ENCODE assay signal across 29 cellular contexts in the genomic region with DNA sequence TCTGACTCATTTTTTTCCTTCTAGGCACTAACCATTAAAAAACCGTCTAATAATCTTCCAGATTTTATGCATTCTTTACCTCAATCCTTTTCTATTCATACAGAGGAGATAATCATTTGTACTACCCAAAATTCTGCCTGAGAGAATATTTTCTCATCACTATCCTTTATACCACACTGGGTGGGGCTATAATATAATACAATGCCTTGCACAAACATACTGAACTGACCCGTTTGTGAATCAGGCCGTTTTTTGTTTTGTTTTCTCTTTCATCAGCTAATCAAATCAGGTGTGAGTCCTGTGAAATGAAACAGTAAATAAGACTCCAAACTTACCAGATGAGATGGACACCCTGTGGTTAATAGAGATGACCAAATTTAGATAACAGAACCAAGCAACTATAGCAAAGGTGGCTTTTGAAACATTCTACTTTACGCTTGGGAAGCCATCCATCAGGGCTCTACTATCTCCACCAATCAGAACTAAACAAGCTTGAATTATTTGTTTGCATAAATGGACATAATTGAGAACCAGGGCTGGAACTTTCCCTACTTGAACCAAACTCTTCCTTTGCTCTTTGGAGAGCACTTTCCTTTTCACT.
DNase-seq lines count a peak whose midpoint lies in the region; ATAC-seq, FAIRE-seq and TF ChIP-seq lines count a peak whose summit lies in the region.
"Had no signal": no experiment of that assay in that cellular context is flagged by ENCODE, and none has a peak within 500 bp of the region (broad histone marks: within the 10 kb centered on the region; RNA-seq: fewer than 3 reads in every experiment).

No MANE protein-coding gene starts in this region.

- H3K4me3 ChIP-seq in breast epithelium, result no peak overlapping the region
- no peak overlapping the region for H3K4me3 ChIP-seq in small intestine (ENCODE audit: low read depth in 1 of 2, low read length in 2 of 2)
- no peak overlapping the region for H3K4me3 ChIP-seq in A673 (ENCODE audit: low read depth, low read length, poor library complexity, severe bottlenecking)
- H3K4me3 ChIP-seq: cardiac muscle cell, gastroesophageal sphincter, psoas muscle, SJSA1 had no signal

- H3K9me3 Mint-ChIP-seq in MCF 10A (ENCODE audit: unreplicated experiment), result no peaks in the 10 kb centered on the region
- H3K9me3 Mint-ChIP-seq in mesothelial cell of epicardium, result no peaks in the 10 kb centered on the region
- H3K9me3 Mint-ChIP-seq: activated naive CD4-positive, alpha-beta T cell treated with anti-CD3 and anti-CD28 coated beads, Interleukin-2, amount 50 U/mL, for 24 hours; endodermal cell had no signal

- no peak for TF ChIP-seq POLR2A in breast epithelium (IDR thresholded peaks at IDR 0.05)

- H3K36me3 ChIP-seq in breast epithelium (peaks cover 4% of the 10 kb centered on the region), small intestine (ENCODE audit: control insufficient read depth in 2 of 2, insufficient read depth in 2 of 2, low read length in 2 of 2) (no peaks in the 10 kb centered on the region), A673 (ENCODE audit: insufficient read depth, low read length, poor library complexity, severe bottlenecking) (no peaks in the 10 kb centered on the region)
- H3K36me3 ChIP-seq: cardiac muscle cell, gastroesophageal sphincter, neutrophil, SJSA1 had no signal

- POLR2A ChIA-PET in MCF 10A (lab: Yijun Ruan, JAX), result no interaction called here
- POLR2A ChIA-PET in A673 (lab: Charles Lee; ENCODE audit: low non-redundant PET), result no interaction called here

- intact Hi-C loops in MCF 10A (cut with micrococcal nuclease) (loop anchor here (1.0 to 10.0 kb wide), 5 partner anchors 194 to 1011 kb away; no protein-coding TSS in a partner anchor), breast epithelium (cut with DNase I; ENCODE audit: low total_unique reads) (no loop called here), A673 (cut with micrococcal nuclease; ENCODE audit: unreplicated experiment) (loop anchor here (10.0 kb wide), 1 partner anchor 724 kb away; no protein-coding TSS in a partner anchor)

- H3K27ac Mint-ChIP-seq in MCF 10A (ENCODE audit: low read depth, unreplicated experiment) (peak overlapping the region; percentile 20), mesothelial cell of epicardium (no peak overlapping the region)
- H3K27ac Mint-ChIP-seq: activated CD4-positive, alpha-beta memory T cell treated with anti-CD3 and anti-CD28 coated beads for 36 hours; activated naive CD4-positive, alpha-beta T cell treated with anti-CD3 and anti-CD28 coated beads, Interleukin-2, amount 50 U/mL, for 24 hours; activated T-helper 17 cell treated with anti-CD3 and anti-CD28 coated beads, Interleukin-2, amount 50 U/mL, for 72 hours; CD4-positive, alpha-beta memory T cell; endodermal cell had no signal

- DNase-seq in MCF 10A (ENCODE audit: unreplicated experiment), result peak; percentile 32
- no peak for DNase-seq in breast epithelium (ENCODE audit: low spot score in 2 of 2)
- DNase-seq in small intestine, result peak; percentile 24
- DNase-seq in A673 (ENCODE audit: low spot score), result no peak
- no peak for DNase-seq in mesothelial cell of epicardium (ENCODE audit: low spot score in 2 of 2, unreplicated experiment in 2 of 2)
- DNase-seq: activated CD4-positive, alpha-beta memory T cell treated with anti-CD3 and anti-CD28 coated beads for 36 hours; AML-193; anterior cingulate cortex; CD4-positive, alpha-beta memory T cell; DMS 273 treated with DMSO at 0.1 percent for 48 hours; endodermal cell; naive B cell; NCI-H1436; NK-92 treated with Interleukin-12 subunit alpha and Interleukin-12 subunit beta, amount 100 ng/mL, for 24 hours; psoas muscle; stimulated activated CD4-positive, alpha-beta T cell treated with anti-CD3 and anti-CD28 coated beads, Interleukin-15, amount 100 ng/mL, for 24 hours; stimulated activated naive CD8-positive, alpha-beta T cell treated with anti-CD3 and anti-CD28 coated beads, Interleukin-15, Interleukin-2, amounts not matched to agents 100 U/mL and 50 U/mL, for 24 hours had no signal

- no peaks in the 10 kb centered on the region for H3K27me3 ChIP-seq in breast epithelium
- H3K27me3 ChIP-seq in small intestine (ENCODE audit: control insufficient read depth in 2 of 2, insufficient read depth in 2 of 2, low read length in 2 of 2), result no peaks in the 10 kb centered on the region
- H3K27me3 ChIP-seq in A673 (replicated peaks; ENCODE audit: insufficient read depth, low read depth, low read length, poor library complexity), result no peaks in the 10 kb centered on the region
- H3K27me3 ChIP-seq: cardiac muscle cell, gastroesophageal sphincter, neutrophil, SJSA1 had no signal

- H3K27ac ChIP-seq in breast epithelium (no peak overlapping the region), VCaP (no peak overlapping the region), small intestine (ENCODE audit: low read depth in 1 of 2, low read length in 1 of 2) (no peak overlapping the region), A673 (ENCODE audit: low read depth, low read length, poor library complexity, severe bottlenecking) (no peak overlapping the region)
- H3K27ac ChIP-seq: cardiac muscle cell, gastroesophageal sphincter, neutrophil, psoas muscle, SJSA1 had no signal

- 27 to 44% (median 37%) methylated on average over 4 of the region's 4 CpGs for WGBS in small intestine, 3 donors

- H3K4me1 Mint-ChIP-seq in MCF 10A (ENCODE audit: insufficient read depth, unreplicated experiment) (peaks cover 4% of the 10 kb centered on the region), mesothelial cell of epicardium (peaks cover 20% of the 10 kb centered on the region)
- H3K4me1 Mint-ChIP-seq: activated naive CD4-positive, alpha-beta T cell treated with anti-CD3 and anti-CD28 coated beads, Interleukin-2, amount 50 U/mL, for 24 hours; activated T-helper 17 cell treated with anti-CD3 and anti-CD28 coated beads, Interleukin-2, amount 50 U/mL, for 72 hours; CD4-positive, alpha-beta memory T cell; naive B cell had no signal

- H3K36me3 Mint-ChIP-seq in MCF 10A (ENCODE audit: insufficient read depth, unreplicated experiment) (no peaks in the 10 kb centered on the region), mesothelial cell of epicardium (no peaks in the 10 kb centered on the region)
- H3K36me3 Mint-ChIP-seq: activated CD4-positive, alpha-beta memory T cell treated with anti-CD3 and anti-CD28 coated beads for 36 hours; activated naive CD4-positive, alpha-beta T cell treated with anti-CD3 and anti-CD28 coated beads, Interleukin-2, amount 50 U/mL, for 24 hours; CD4-positive, alpha-beta memory T cell; naive B cell had no signal

- no peak for ATAC-seq in GM19463 (IDR thresholded peaks at IDR 0.05; ENCODE audit: unreplicated experiment)
- ATAC-seq: activated CD4-positive, CD25-positive, alpha-beta regulatory T cell treated with anti-CD3 and anti-CD28 coated beads, Interleukin-2, amount 50 U/mL, for 24 hours; activated T-helper 17 cell treated with anti-CD3 and anti-CD28 coated beads, Interleukin-2, amount 50 U/mL, for 72 hours; gastroesophageal sphincter; Panc1; psoas muscle; stimulated activated naive CD8-positive, alpha-beta T cell treated with anti-CD3 and anti-CD28 coated beads, Interleukin-15, Interleukin-2, amounts not matched to agents 100 U/mL and 50 U/mL, for 24 hours had no signal

- no TSS peak for BruUV-seq in MCF 10A (replicated peaks; lab: Mats Ljungman, UMichigan)
- BruUV-seq in A673 (replicated peaks; lab: Mats Ljungman, UMichigan), result no TSS peak

- H3K9me3 ChIP-seq in breast epithelium (no peaks in the 10 kb centered on the region), small intestine (ENCODE audit: control insufficient read depth, low read depth) (no peaks in the 10 kb centered on the region), A673 (ENCODE audit: low read depth, low read length, poor library complexity, severe bottlenecking) (no peaks in the 10 kb centered on the region)
- H3K9me3 ChIP-seq: gastroesophageal sphincter, neutrophil, psoas muscle, SJSA1 had no signal

- H3K4me3 Mint-ChIP-seq in MCF 10A (ENCODE audit: unreplicated experiment) (no peak overlapping the region), mesothelial cell of epicardium (no peak overlapping the region)
- H3K4me3 Mint-ChIP-seq: activated CD4-positive, alpha-beta memory T cell treated with anti-CD3 and anti-CD28 coated beads for 36 hours; activated naive CD4-positive, alpha-beta T cell treated with anti-CD3 and anti-CD28 coated beads, Interleukin-2, amount 50 U/mL, for 24 hours; activated T-helper 17 cell treated with anti-CD3 and anti-CD28 coated beads, Interleukin-2, amount 50 U/mL, for 72 hours; CD4-positive, alpha-beta memory T cell; endodermal cell; naive B cell had no signal

- H3K27me3 Mint-ChIP-seq in MCF 10A (ENCODE audit: insufficient read depth, unreplicated experiment) (no peaks in the 10 kb centered on the region), mesothelial cell of epicardium (ENCODE audit: low read depth) (no peaks in the 10 kb centered on the region)
- H3K27me3 Mint-ChIP-seq: activated CD4-positive, alpha-beta memory T cell treated with anti-CD3 and anti-CD28 coated beads for 36 hours; activated naive CD4-positive, alpha-beta T cell treated with anti-CD3 and anti-CD28 coated beads, Interleukin-2, amount 50 U/mL, for 24 hours; activated T-helper 17 cell treated with anti-CD3 and anti-CD28 coated beads, Interleukin-2, amount 50 U/mL, for 72 hours; CD4-positive, alpha-beta memory T cell; naive B cell had no signal

- TF ChIP-seq CTCF in MCF 10A (IDR thresholded peaks at IDR 0.05; ENCODE audit: unreplicated experiment) (peak; percentile 32), breast epithelium (IDR thresholded peaks at IDR 0.05) (no peak), LNCAP (IDR thresholded peaks at IDR 0.05) (peak; percentile 54; the same call in 1 of the 2 replicates), VCaP (conservative IDR thresholded peaks at IDR 0.05) (peak; percentile 71), A673 (conservative IDR thresholded peaks at IDR 0.05; ENCODE audit: low read depth, low read length) (no peak; the same call in 1 of the 2 replicates), mesothelial cell of epicardium (IDR thresholded peaks at IDR 0.05; ENCODE audit: unreplicated experiment) (no peak)

- CTCF ChIA-PET in MCF 10A (lab: Yijun Ruan, JAX) (interaction anchor here (0.6 to 3.7 kb wide), 19 partner anchors 8 to 1097 kb away, joined by 3 to 33 read pairs (median 3); no protein-coding TSS in a partner anchor), A673 (lab: Charles Lee) (interaction anchor here (0.6 kb wide), 2 partner anchors 743 to 868 kb away, joined by 3 read pairs; no protein-coding TSS in a partner anchor)

- H3K4me1 ChIP-seq in breast epithelium (no peaks in the 10 kb centered on the region), small intestine (ENCODE audit: control insufficient read depth in 2 of 2, insufficient read depth in 1 of 2, low read depth in 1 of 2, low read length in 1 of 2) (no peaks in the 10 kb centered on the region), A673 (ENCODE audit: insufficient read depth, low read length, poor library complexity, severe bottlenecking) (no peaks in the 10 kb centered on the region)
- H3K4me1 ChIP-seq: gastroesophageal sphincter, psoas muscle, SJSA1 had no signal

- FAIRE-seq in small intestine (lab: Jason Lieb, UNC), result no peak
- FAIRE-seq: H54 had no signal

Comparison
In these comparisons a context has a peak if more than half of its experiments do, and no peak if none do; other contexts are left out.
1. DNase-seq: peak in MCF 10A (single experiment) and small intestine (single experiment); none in breast epithelium (0 of 2), A673 (single experiment) and mesothelial cell of epicardium (0 of 2).
2. CTCF ChIP-seq: peak in MCF 10A (single experiment), LNCAP (single experiment) and VCaP (single experiment); none in breast epithelium (0 of 3), A673 (single experiment) and mesothelial cell of epicardium (single experiment).